18 cellular contexts compared by ENCODE assay signal in genomic region chr1:31822766-31823165, GRCh38. TPM values are rescaled to one million over a fixed set of nuclear protein-coding genes. Genes with fewer than 3 reads are reported as not detected.
DNase-seq lines count a peak whose midpoint lies in the region; ATAC-seq and TF ChIP-seq lines count a peak whose summit lies in the region.
"Had no signal": no experiment of that assay in that cellular context is flagged by ENCODE, and none has a peak within 500 bp of the region (broad histone marks: within the 10 kb centered on the region; RNA-seq: fewer than 3 reads in every experiment).

No MANE protein-coding gene starts in this region.

- POLR2A ChIA-PET in IMR-90 (lab: Charles Lee; ENCODE audit: unreplicated experiment), result no interaction called here

- no peaks in the 10 kb centered on the region for H3K79me1 ChIP-seq in IMR-90 (ENCODE audit: low read depth in 1 of 2, low read length in 2 of 2)

- WGBS in IMR-90 (ENCODE audit: extremely low coverage in 2 of 2, insufficient read length in 1 of 2), 2 experiments, result no CpG with 5 or more reads among the region's 3 CpGs

- no peak overlapping the region for H2BK15ac ChIP-seq in IMR-90 (ENCODE audit: low read depth, low read length)

- no peak overlapping the region for H3K14ac ChIP-seq in IMR-90 (replicated peaks; ENCODE audit: low read depth, low read length)

- no peak overlapping the region for H3K4me2 ChIP-seq in IMR-90 (ENCODE audit: low read depth, low read length)

- in situ Hi-C loops in IMR-90 (cut with MboI; ENCODE audit: low sequenced_read_pairs), result no loop called here

- CTCF ChIA-PET in IMR-90 (lab: Yijun Ruan, JAX), result no interaction called here

- no peak overlapping the region for H2AK9ac ChIP-seq in IMR-90 (replicated peaks; ENCODE audit: low read depth, low read length, poor library complexity)

- TF ChIP-seq CTCF in IMR-90 (conservative IDR thresholded peaks at IDR 0.05; ENCODE audit: low read depth, low read length), result no peak
- peak in 22 of 56 donors; percentile 7 to 57 (median 26) for TF ChIP-seq CTCF in dorsolateral prefrontal cortex (IDR thresholded peaks at IDR 0.05 in 54 of 56, conservative IDR thresholded peaks at IDR 0.05 in 2 of 56; ENCODE audit: low read depth in 1 of 56, partially characterized antibody in 56 of 56)
- TF ChIP-seq CTCF in left lung (IDR thresholded peaks at IDR 0.05), result no peak

- H2BK5ac ChIP-seq in IMR-90 (ENCODE audit: low read depth, low read length, poor library complexity, severe bottlenecking), result no peak overlapping the region

- H4K8ac ChIP-seq in IMR-90 (ENCODE audit: low read depth in 2 of 2, low read length in 2 of 2), result no peak overlapping the region

- no peak overlapping the region for H4K5ac ChIP-seq in IMR-90 (ENCODE audit: low read depth, low read length)

- no peak overlapping the region for H3K4me3 ChIP-seq in IMR-90 (ENCODE audit: insufficient read depth, low read depth, low read length)
- no peak overlapping the region for H3K4me3 ChIP-seq in dorsolateral prefrontal cortex
- no peak overlapping the region for H3K4me3 ChIP-seq in left lung

- no peaks in the 10 kb centered on the region for H3K9me3 ChIP-seq in IMR-90 (ENCODE audit: control insufficient read depth, insufficient read depth, low read length)
- no peaks in the 10 kb centered on the region for H3K9me3 ChIP-seq in left lung

- H3K9me1 ChIP-seq in IMR-90 (ENCODE audit: insufficient read depth, low read length), result no peaks in the 10 kb centered on the region

- H3K23ac ChIP-seq in IMR-90 (ENCODE audit: low read depth, low read length), result no peak overlapping the region

- no peak overlapping the region for H3K56ac ChIP-seq in IMR-90 (ENCODE audit: extremely low read depth, insufficient read depth, low read length)

- ATAC-seq in IMR-90 (ENCODE audit: low read depth) (peak; percentile 42), left lung (peak; percentile 34), sciatic nerve (peak; percentile 55), HG03354 (IDR thresholded peaks at IDR 0.05; ENCODE audit: poor library complexity, severe bottlenecking, unreplicated experiment) (no peak), HG03469 (IDR thresholded peaks at IDR 0.05; ENCODE audit: unreplicated experiment) (no peak)

- H3K27ac ChIP-seq in IMR-90 (ENCODE audit: insufficient read depth, low read length) (no peak overlapping the region), dorsolateral prefrontal cortex (peak overlapping the region; percentile 42 to 98 (median 90)), left lung (no peak overlapping the region)

- DNase-seq in IMR-90 (peak; percentile 39), dorsolateral prefrontal cortex (peak in 5 of 10 donors; percentile 38 to 78 (median 76)), left lung (no peak), sciatic nerve (ENCODE audit: low spot score) (no peak), cerebellar nuclear complex (lab: John Stamatoyannopoulos, UW) (no peak), DMS53 (lab: John Stamatoyannopoulos, UW) (no peak)
- DNase-seq: activated CD4-positive, alpha-beta T cell treated with anti-CD3 and anti-CD28 coated beads for 4 hours; activated naive CD4-positive, alpha-beta T cell treated with anti-CD3 and anti-CD28 coated beads for 36 hours; cortex of kidney; GOT3; islet precursor cell; mesendoderm; NCI-H1930; RPMI8226; stimulated activated naive CD4-positive, alpha-beta T cell treated with Interleukin-2 at 50 U/mL for 16 hours had no signal

- H3K4me1 ChIP-seq in IMR-90 (ENCODE audit: control insufficient read depth, insufficient read depth, low read length), result no peaks in the 10 kb centered on the region; the same call in 1 of the 2 replicates
- H3K4me1 ChIP-seq in left lung, result peaks cover 0 to 19% of the 10 kb centered on the region in 2 donors

- H3K18ac ChIP-seq in IMR-90 (ENCODE audit: low read depth, low read length), result no peak overlapping the region

- H3K9ac ChIP-seq in IMR-90 (ENCODE audit: low read depth, low read length), result no peak overlapping the region

- no peak overlapping the region for H2BK20ac ChIP-seq in IMR-90 (ENCODE audit: low read depth, low read length)

- H2AK5ac ChIP-seq in IMR-90 (ENCODE audit: low read depth, low read length), result no peak overlapping the region

- TF ChIP-seq POLR2A in IMR-90 (IDR thresholded peaks at IDR 0.05; ENCODE audit: low read depth, low read length), result no peak

- no peak overlapping the region for H2AFZ ChIP-seq in IMR-90 (replicated peaks; ENCODE audit: low read length, poor library complexity)

- no peak overlapping the region for H4K91ac ChIP-seq in IMR-90 (ENCODE audit: insufficient read depth, low read depth, low read length)

- no peaks in the 10 kb centered on the region for H3K27me3 ChIP-seq in IMR-90 (ENCODE audit: control insufficient read depth, insufficient read depth, low read length)
- no peaks in the 10 kb centered on the region for H3K27me3 ChIP-seq in dorsolateral prefrontal cortex
- H3K27me3 ChIP-seq in left lung, result no peaks in the 10 kb centered on the region

- H4K20me1 ChIP-seq in IMR-90 (ENCODE audit: insufficient read depth, low read length), result no peaks in the 10 kb centered on the region

- H3K36me3 ChIP-seq in IMR-90 (ENCODE audit: control insufficient read depth, insufficient read depth, low read length) (no peaks in the 10 kb centered on the region), left lung (no peaks in the 10 kb centered on the region)

- no peak for TF ChIP-seq RAD21 in IMR-90 (IDR thresholded peaks at IDR 0.05; ENCODE audit: low read length)

- intact Hi-C loops in IMR-90 (cut with micrococcal nuclease), result loop anchor here (10.0 kb wide), 1 partner anchor 52 kb away; no protein-coding TSS in a partner anchor
- intact Hi-C loops in dorsolateral prefrontal cortex (cut with DNase I), result loop anchor here in 1 of 2 donors (2.0 kb wide), 1 partner anchor 20 kb away; no protein-coding TSS in a partner anchor
- intact Hi-C loops in left lung (cut with DNase I), result no loop called here
- intact Hi-C loops in sciatic nerve (cut with DNase I), result loop anchor here (10.0 kb wide), 1 partner anchor 1218 kb away; no protein-coding TSS in a partner anchor

- no peak overlapping the region for H3K4ac ChIP-seq in IMR-90 (ENCODE audit: low read depth, low read length)

- no TSS peak for BruUV-seq in IMR-90 (replicated peaks; lab: Mats Ljungman, UMichigan)

- dilution Hi-C loops in IMR-90 (cut with HindIII; ENCODE audit: low sequenced_read_pairs, unreplicated experiment), result no loop called here

- no peak overlapping the region for H2BK120ac ChIP-seq in IMR-90 (ENCODE audit: low read depth, low read length)

TF ChIP-seq in IMR-90, 13 proteins besides CTCF, POLR2A, EP300 and RAD21:
- TF ChIP-seq CEBPB (IDR thresholded peaks at IDR 0.05; ENCODE audit: low read depth, low read length) (peak; percentile 90), RFX5 (IDR thresholded peaks at IDR 0.05; ENCODE audit: low read depth, low read length) (no peak)
- TF ChIP-seq, protein P1, sequence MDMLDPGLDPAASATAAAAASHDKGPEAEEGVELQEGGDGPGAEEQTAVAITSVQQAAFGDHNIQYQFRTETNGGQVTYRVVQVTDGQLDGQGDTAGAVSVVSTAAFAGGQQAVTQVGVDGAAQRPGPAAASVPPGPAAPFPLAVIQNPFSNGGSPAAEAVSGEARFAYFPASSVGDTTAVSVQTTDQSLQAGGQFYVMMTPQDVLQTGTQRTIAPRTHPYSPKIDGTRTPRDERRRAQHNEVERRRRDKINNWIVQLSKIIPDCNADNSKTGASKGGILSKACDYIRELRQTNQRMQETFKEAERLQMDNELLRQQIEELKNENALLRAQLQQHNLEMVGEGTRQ (IDR thresholded peaks at IDR 0.05; ENCODE audit: low read depth, low read length), result no peak

RNA-seq across cellular contexts. Expression of gene SPOCD1, which starts 6.9 kb away (rescaled TPM):
- 42.2 and 59.7 TPM in 2 replicates for total RNA-seq in IMR-90 (2012; rRNA removed)
- 132 and 135 TPM in 2 replicates for polyA plus RNA-seq in IMR-90 (2012; rRNA removed)
- 61.6 and 91.4 TPM in 2 replicates for polyA plus RNA-seq in IMR-90 (2012; cell fraction: cytosol; rRNA removed)
- 471 and 772 TPM in 2 replicates for polyA plus RNA-seq in IMR-90 (2012; cell fraction: nucleus; rRNA removed; ENCODE audit: low replicate concordance)
- total RNA-seq in dorsolateral prefrontal cortex, result 1 to 10 TPM in 68 of 120 experiments, under 1 TPM in 48, not detected in 4; 0.14 to 9.4 (median 1.1) TPM
- 10 to 100 TPM in 1 of 2 donors, 1 to 10 TPM in 1; 7.8 to 10.9 TPM for total RNA-seq in left lung
- 1.3 TPM for total RNA-seq in sciatic nerve
- polyA plus RNA-seq: neural cell had no signal

RNA-seq across cellular contexts. Expression of gene ADGRB2, which starts 58.6 kb away (rescaled TPM):
- 2.2 and 2.5 TPM in 2 replicates for total RNA-seq in IMR-90 (2012; rRNA removed)
- polyA plus RNA-seq in IMR-90 (2012; rRNA removed), result 11.9 TPM in 2 replicates
- polyA plus RNA-seq in IMR-90 (2012; cell fraction: cytosol; rRNA removed), result 6.4 and 15.9 TPM in 2 replicates
- 38.7 and 77.7 TPM in 2 replicates for polyA plus RNA-seq in IMR-90 (2012; cell fraction: nucleus; rRNA removed; ENCODE audit: low replicate concordance)
- 100 to 1,000 TPM; 101 to 272 (median 186) TPM for total RNA-seq in dorsolateral prefrontal cortex
- 1 to 10 TPM; 1.8 to 6.4 TPM for total RNA-seq in left lung
- total RNA-seq in sciatic nerve, result 5.2 TPM

Comparison
In these comparisons a context has a peak if more than half of its experiments do, and no peak if none do; other contexts are left out.
1. ATAC-seq: peak in IMR-90 (single experiment), left lung (single experiment) and sciatic nerve (single experiment); none in HG03354 (single experiment) and HG03469 (single experiment).
2. H3K27ac ChIP-seq: peak in dorsolateral prefrontal cortex (59 of 59); none in IMR-90 (single experiment) and left lung (0 of 2).
3. RNA of gene ADGRB2, which starts 58.6 kb away (total RNA-seq): 101 to 272 TPM in dorsolateral prefrontal cortex; 1.8 to 6.4 TPM in left lung, 5.2 TPM in sciatic nerve (single experiment) and 2.2 to 2.5 TPM in IMR-90; every median in the first group is over 10 times any median in the second.
4. intact Hi-C loops: an anchor here in IMR-90 (10.0 kb wide) and sciatic nerve (10.0 kb wide); none called in left lung.